In the genomic region with DNA sequence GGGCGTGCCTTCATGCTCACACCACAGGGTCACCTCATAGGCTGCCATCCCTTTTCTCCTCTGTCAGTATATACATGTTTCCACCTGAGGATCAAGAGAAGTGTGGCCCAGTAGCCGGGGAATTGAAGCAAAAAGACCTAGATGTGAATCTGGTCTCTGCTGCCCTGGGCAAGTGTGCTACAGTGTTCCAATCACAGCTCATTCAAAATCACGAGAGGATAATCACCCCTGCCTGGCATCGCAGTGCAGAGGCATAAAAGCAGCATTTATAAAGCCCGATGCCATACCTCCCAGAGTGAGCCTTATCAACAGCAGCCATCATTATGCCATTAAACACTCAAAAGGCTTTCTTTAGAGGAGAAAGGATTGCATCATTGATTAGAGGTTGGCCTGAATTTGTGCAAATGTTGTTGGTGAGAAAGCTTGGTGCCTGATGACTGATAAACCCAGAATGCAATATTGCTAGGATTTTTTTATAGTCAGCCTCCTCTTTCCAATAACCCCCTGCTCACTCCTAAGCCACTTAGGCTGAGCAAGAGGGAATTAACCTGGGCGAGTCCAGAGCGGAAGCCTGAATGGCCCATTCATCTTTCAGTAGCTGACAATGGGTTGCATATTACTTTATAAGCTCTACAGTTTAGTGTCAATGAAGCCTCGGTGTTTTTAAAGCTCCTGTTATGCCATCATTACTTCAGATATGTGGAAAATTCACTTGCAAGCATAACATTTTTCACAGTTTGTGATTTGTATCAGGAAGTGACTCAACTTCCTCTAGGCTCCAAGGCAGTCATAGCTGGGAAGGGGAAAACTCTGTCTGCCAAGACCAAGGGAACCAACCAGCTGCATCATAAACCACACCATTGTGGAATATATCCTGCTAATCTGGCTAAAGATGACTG, we compare ENCODE assay signal across 10 cellular contexts.
DNase-seq lines count a peak whose midpoint lies in the region; TF ChIP-seq lines count a peak whose summit lies in the region.
"Had no signal": no experiment of that assay in that cellular context is flagged by ENCODE, and none has a peak within 500 bp of the region (broad histone marks: within the 10 kb centered on the region; RNA-seq: fewer than 3 reads in every experiment).

No MANE protein-coding gene starts in this region.

- H3K36me3 Mint-ChIP-seq in HFFc6 (ENCODE audit: low read depth), result no peaks in the 10 kb centered on the region

- DNase-seq in HFFc6, result peak; percentile 74
- peak; percentile 80 for DNase-seq in RWPE1 (ENCODE audit: low spot score)
- DNase-seq in foreskin fibroblast, result peak; percentile 79 to 86
- no peak for DNase-seq in NCI-H1694 (lab: John Stamatoyannopoulos, UW)
- DNase-seq in medulla oblongata (ENCODE audit: extremely low spot score), result no peak
- no peak for DNase-seq in activated CD4-positive, alpha-beta T cell treated with anti-CD3 and anti-CD28 coated beads for 1 hour
- no peak for DNase-seq in NCI-H446 (lab: John Stamatoyannopoulos, UW)
- DNase-seq: GOT3 had no signal

- H3K4me3 ChIP-seq in foreskin fibroblast (ENCODE audit: low read depth in 1 of 2, low read length in 2 of 2) (no peak overlapping the region), skeletal muscle tissue (ENCODE audit: low read length in 3 of 3) (no peak overlapping the region)

- H3K9me3 Mint-ChIP-seq in HFFc6, result no peaks in the 10 kb centered on the region
- H3K9me3 Mint-ChIP-seq: nephron had no signal

- H3K27ac Mint-ChIP-seq in HFFc6, result peak overlapping the region; percentile 74

- H3K4me1 Mint-ChIP-seq in HFFc6 (ENCODE audit: low read depth), result peaks cover 47% of the 10 kb centered on the region

- no peaks in the 10 kb centered on the region for H3K36me3 ChIP-seq in skeletal muscle tissue (ENCODE audit: control insufficient read depth in 3 of 3, insufficient read depth in 3 of 3, low read length in 3 of 3)

- POLR2A ChIA-PET in RWPE1 (lab: Yijun Ruan, JAX; ENCODE audit: low non-redundant PET), result no interaction called here

- H3K27ac ChIP-seq in RWPE1 (peak overlapping the region; percentile 87), skeletal muscle tissue (ENCODE audit: low read depth, low read length) (peak overlapping the region; percentile 73)

- peaks cover 13% of the 10 kb centered on the region for H3K27me3 Mint-ChIP-seq in HFFc6 (ENCODE audit: insufficient read depth)

- H3K4me1 ChIP-seq in skeletal muscle tissue (ENCODE audit: control insufficient read depth in 3 of 3, insufficient read depth in 3 of 3, low read length in 3 of 3), result peaks cover 14 to 24% (median 16%) of the 10 kb centered on the region in 3 donors

- peak overlapping the region; percentile 34 for H3K4me3 Mint-ChIP-seq in HFFc6
- H3K4me3 Mint-ChIP-seq: nephron had no signal

- TF ChIP-seq CTCF in HFFc6 (IDR thresholded peaks at IDR 0.05) (no peak), RWPE1 (conservative IDR thresholded peaks at IDR 0.05; ENCODE audit: low read depth) (no peak), foreskin fibroblast (IDR thresholded peaks at IDR 0.05; ENCODE audit: low read depth, low read length) (no peak)

- no peaks in the 10 kb centered on the region for H3K9me3 ChIP-seq in skeletal muscle tissue (ENCODE audit: control insufficient read depth in 3 of 3, low read length in 3 of 3)

- H3K27me3 ChIP-seq in skeletal muscle tissue (ENCODE audit: control insufficient read depth in 3 of 3, insufficient read depth in 3 of 3, low read length in 3 of 3), result no peaks in the 10 kb centered on the region

- CTCF ChIA-PET in RWPE1 (lab: Yijun Ruan, JAX), result interaction anchor here (0.6 kb wide), 1 partner anchor 568 kb away, joined by 4 read pairs; no protein-coding TSS in a partner anchor

- no peak overlapping the region for H3K9ac ChIP-seq in skeletal muscle tissue (ENCODE audit: low read depth in 1 of 3, low read length in 3 of 3)

Comparison
In these comparisons a context has a peak if more than half of its experiments do, and no peak if none do; other contexts are left out.
1. DNase-seq: peak in HFFc6 (single experiment), RWPE1 (single experiment) and foreskin fibroblast (2 of 2); none in NCI-H1694 (single experiment), medulla oblongata (single experiment), activated CD4-positive, alpha-beta T cell treated with anti-CD3 and anti-CD28 coated beads for 1 hour (single experiment) and NCI-H446 (0 of 2).